Comparison of ENCODE assay signal across 8 cellular contexts in the genomic region with DNA sequence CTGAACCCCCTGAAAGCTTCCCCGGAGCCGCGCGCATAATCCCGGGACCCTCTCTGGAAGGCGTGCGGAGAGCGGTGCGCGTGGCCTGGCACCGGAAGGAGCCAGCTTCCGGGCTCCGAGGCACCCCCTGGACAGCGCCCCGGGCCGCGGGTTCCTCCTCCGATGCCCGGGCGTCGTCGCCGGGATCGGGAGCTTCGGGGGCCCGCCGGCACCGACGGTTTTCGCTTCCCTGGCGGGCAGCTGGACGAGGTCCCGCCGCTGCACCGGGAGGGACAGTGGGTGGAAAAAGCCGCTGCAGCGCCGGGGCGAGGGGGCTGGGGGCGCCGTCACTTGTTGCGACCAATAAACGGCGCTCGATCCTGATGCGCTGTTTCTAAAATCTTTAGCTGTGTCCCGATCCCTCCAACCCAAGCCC. TPM values are rescaled to one million over a fixed set of nuclear protein-coding genes. Genes with fewer than 3 reads are reported as not detected.
DNase-seq lines count a peak whose midpoint lies in the region; ATAC-seq and TF ChIP-seq lines count a peak whose summit lies in the region.

No MANE protein-coding gene starts in this region.

- peaks cover 32% of the 10 kb centered on the region for H3K4me1 Mint-ChIP-seq in stimulated activated naive CD8-positive, alpha-beta T cell treated with anti-CD3 and anti-CD28 coated beads, Interleukin-15, Interleukin-2, amounts not matched to agents 100 ng/mL and 50 ng/mL, for 24 hours (ENCODE audit: low read depth)

- H3K4me3 ChIP-seq in HUES64 (ENCODE audit: low read length) (peak overlapping the region; percentile 62), astrocyte of the cerebellum (ENCODE audit: low read depth, low read length) (peak overlapping the region; percentile 47)

- no peak for ATAC-seq in HG03097 (IDR thresholded peaks at IDR 0.05; ENCODE audit: low FRiP score, unreplicated experiment)

- peaks cover 50% of the 10 kb centered on the region for H3K27me3 Mint-ChIP-seq in stimulated activated naive CD8-positive, alpha-beta T cell treated with anti-CD3 and anti-CD28 coated beads, Interleukin-15, Interleukin-2, amounts not matched to agents 100 ng/mL and 50 ng/mL, for 24 hours

- peaks cover 64% of the 10 kb centered on the region for H3K27me3 ChIP-seq in HUES64 (ENCODE audit: insufficient read depth, low read length)

- peaks cover 6% of the 10 kb centered on the region; the same call in 1 of the 2 replicates for H3K4me1 ChIP-seq in HUES64 (ENCODE audit: insufficient read depth, low read length)

- H3K4me3 Mint-ChIP-seq in stimulated activated naive CD8-positive, alpha-beta T cell treated with anti-CD3 and anti-CD28 coated beads, Interleukin-15, Interleukin-2, amounts not matched to agents 100 ng/mL and 50 ng/mL, for 24 hours, result peak overlapping the region; percentile 73

- no peak overlapping the region for H3K27ac ChIP-seq in HUES64 (ENCODE audit: low read depth, low read length)

- no peaks in the 10 kb centered on the region for H3K9me3 ChIP-seq in HUES64 (ENCODE audit: insufficient read depth, low read depth, low read length)

- WGBS in HUES64, result under 1% methylated on average over 47 of the region's 47 CpGs

- H3K36me3 ChIP-seq in HUES64 (ENCODE audit: insufficient read depth, low read length), result no peaks in the 10 kb centered on the region

- DNase-seq in Daoy (ENCODE audit: low read depth), result peak; percentile 46
- no peak for DNase-seq in astrocyte of the cerebellum (ENCODE audit: low read depth)
- DNase-seq in islet precursor cell, result peak; percentile 56
- DNase-seq in pons (ENCODE audit: low spot score), result no peak
- DNase-seq in hippocampal formation (lab: John Stamatoyannopoulos, UW), result no peak

- H3K9me3 Mint-ChIP-seq in stimulated activated naive CD8-positive, alpha-beta T cell treated with anti-CD3 and anti-CD28 coated beads, Interleukin-15, Interleukin-2, amounts not matched to agents 100 ng/mL and 50 ng/mL, for 24 hours, result no peaks in the 10 kb centered on the region

- TF ChIP-seq CTCF in astrocyte of the cerebellum (IDR thresholded peaks at IDR 0.05; ENCODE audit: low read depth, low read length, missing control alignments), result no peak

- in situ Hi-C loops in astrocyte of the cerebellum (cut with HindIII; ENCODE audit: low sequenced_read_pairs), result no loop called here

- no peak overlapping the region for H3K27ac Mint-ChIP-seq in stimulated activated naive CD8-positive, alpha-beta T cell treated with anti-CD3 and anti-CD28 coated beads, Interleukin-15, Interleukin-2, amounts not matched to agents 100 ng/mL and 50 ng/mL, for 24 hours

- no peaks in the 10 kb centered on the region for H3K36me3 Mint-ChIP-seq in stimulated activated naive CD8-positive, alpha-beta T cell treated with anti-CD3 and anti-CD28 coated beads, Interleukin-15, Interleukin-2, amounts not matched to agents 100 ng/mL and 50 ng/mL, for 24 hours (ENCODE audit: low read depth)

- peak overlapping the region; percentile 40; the same call in 1 of the 2 replicates for H3K9ac ChIP-seq in HUES64 (ENCODE audit: low read depth, low read length)

RNA-seq across cellular contexts. Expression of a gene that starts 0.6 kb away (rescaled TPM):
- total RNA-seq in Daoy (2014; rRNA removed; shearing (Covaris generic)), result not detected in 2 replicates
- 0.15 TPM for polyA plus RNA-seq in HUES64 (2013, experiment 1 of 2)
- polyA plus RNA-seq in HUES64 (2013, experiment 2 of 2), result 0.19 TPM

Comparison
In these comparisons a context has a peak if more than half of its experiments do, and no peak if none do; other contexts are left out.
1. DNase-seq: peak in Daoy (single experiment) and islet precursor cell (single experiment); none in astrocyte of the cerebellum (single experiment), pons (single experiment) and hippocampal formation (0 of 2).